8 cellular contexts compared by ENCODE assay signal in the genomic region with DNA sequence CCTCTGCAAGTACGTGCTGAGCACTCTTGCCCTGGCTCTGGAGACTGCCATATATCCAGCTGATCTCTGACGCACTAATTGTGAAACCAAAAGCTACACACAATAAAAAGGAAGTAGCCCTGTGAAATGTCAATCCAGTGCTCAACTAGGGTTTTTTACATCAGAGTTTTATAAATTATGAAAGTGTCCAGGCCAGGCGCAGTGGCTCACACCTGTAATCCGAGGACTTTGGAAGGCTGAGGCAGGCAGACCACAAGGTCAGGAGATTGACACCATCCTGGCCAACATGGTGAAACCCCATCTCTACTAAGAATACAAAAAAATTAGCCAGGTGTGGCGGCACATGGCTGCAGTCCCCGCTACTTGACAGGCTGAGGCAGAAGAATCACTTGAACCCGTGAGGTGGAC. TPM values are rescaled to one million over a fixed set of nuclear protein-coding genes. Genes with fewer than 3 reads are reported as not detected.
DNase-seq lines count a peak whose midpoint lies in the region; ATAC-seq, FAIRE-seq and TF ChIP-seq lines count a peak whose summit lies in the region.
"Had no signal": no experiment of that assay in that cellular context is flagged by ENCODE, and none has a peak within 500 bp of the region (broad histone marks: within the 10 kb centered on the region; RNA-seq: fewer than 3 reads in every experiment).

No MANE protein-coding gene starts in this region.

- ATAC-seq in HG02943 (IDR thresholded peaks at IDR 0.05; ENCODE audit: low read depth, unreplicated experiment): peak; percentile 99

- WGBS in testis, 2 donors: 89 to 94% methylated on average over 7 of the region's 7 CpGs

- H3K4me3 ChIP-seq in skin epidermis: no peak overlapping the region
- no peak overlapping the region for H3K4me3 ChIP-seq in testis
- H3K4me3 ChIP-seq: pancreas had no signal

- no peaks in the 10 kb centered on the region for H3K27me3 ChIP-seq in testis
- H3K27me3 ChIP-seq: pancreas had no signal

- intact Hi-C loops in testis (cut with DNase I; ENCODE audit: low total_unique reads): loop anchor here (10.0 kb wide), 1 partner anchor 278 kb away; no protein-coding TSS in a partner anchor

- H3K4me1 ChIP-seq in testis: no peaks in the 10 kb centered on the region
- H3K4me1 ChIP-seq: pancreas had no signal

- TF ChIP-seq CTCF in testis (IDR thresholded peaks at IDR 0.05): no peak

- H3K36me3 ChIP-seq in testis (ENCODE audit: low read depth, missing control alignments): no peaks in the 10 kb centered on the region
- H3K36me3 ChIP-seq: pancreas had no signal

- DNase-seq in GM19239 (ENCODE audit: insufficient read length, low spot score): no peak
- DNase-seq in SIG-M5 (lab: John Stamatoyannopoulos, UW): peak; percentile 48
- no peak for DNase-seq in AG08395 (ENCODE audit: low spot score)
- DNase-seq in testis: no peak
- DNase-seq in HUDEP-2 (lab: John Stamatoyannopoulos, UW; ENCODE audit: unreplicated experiment in 76 of 76): no peak
- DNase-seq: pancreas had no signal

- no peak for TF ChIP-seq POLR2A in testis (IDR thresholded peaks at IDR 0.05)

- no peaks in the 10 kb centered on the region for H3K9me3 ChIP-seq in testis
- H3K9me3 ChIP-seq: pancreas had no signal

- peak; percentile 89 for FAIRE-seq in GM19239 (lab: Jason Lieb, UNC)
- FAIRE-seq: pancreas had no signal

- H3K27ac ChIP-seq in skin epidermis (peak overlapping the region in 12 of 21 experiments; percentile 6 to 75 (median 49)), testis (no peak overlapping the region)

RNA-seq across cellular contexts. Expression of a gene that starts 24.5 kb away (rescaled TPM):
- 10 to 100 TPM; 39.0 to 44.3 TPM for total RNA-seq in testis
- polyA plus RNA-seq in testis (ENCODE audit: insufficient read depth, low read depth, low replicate concordance): 34.6 TPM

RNA-seq across cellular contexts. Expression of a gene that starts 25.1 kb away (rescaled TPM):
- total RNA-seq in testis: 10 to 100 TPM in 1 of 2 donors, 1 to 10 TPM in 1; 10.0 to 10.7 TPM
- 7.3 TPM for polyA plus RNA-seq in testis (ENCODE audit: insufficient read depth, low read depth, low replicate concordance)

Comparison
In these comparisons a context has a peak if more than half of its experiments do, and no peak if none do; other contexts are left out.
1. H3K27ac ChIP-seq: peak in skin epidermis (12 of 21); none in testis (0 of 2).